ENCODE assay signal across 25 cellular contexts in genomic region chr14:34965912-34966311, GRCh38. TPM values are rescaled to one million over a fixed set of nuclear protein-coding genes. Genes with fewer than 3 reads are reported as not detected.
DNase-seq lines count a peak whose midpoint lies in the region; ATAC-seq lines count a peak whose summit lies in the region.
"Had no signal": no experiment of that assay in that cellular context is flagged by ENCODE, and none has a peak within 500 bp of the region (broad histone marks: within the 10 kb centered on the region; RNA-seq: fewer than 3 reads in every experiment).

No MANE protein-coding gene starts in this region.

- H3K4me1 Mint-ChIP-seq in activated CD4-positive, alpha-beta T cell treated with anti-CD3 and anti-CD28 coated beads for 36 hours = peaks cover 25% of the 10 kb centered on the region
- H3K4me1 Mint-ChIP-seq in stimulated activated naive CD8-positive, alpha-beta T cell treated with anti-CD3 and anti-CD28 coated beads, Interleukin-15, Interleukin-2, amounts not matched to agents 100 ng/mL and 50 ng/mL, for 24 hours (ENCODE audit: low read depth) = peaks cover 17% of the 10 kb centered on the region
- peaks cover 24% of the 10 kb centered on the region for H3K4me1 Mint-ChIP-seq in activated naive CD8-positive, alpha-beta T cell treated with anti-CD3 and anti-CD28 coated beads, Interleukin-2, amount 50 U/mL, for 24 hours
- peaks cover 28% of the 10 kb centered on the region for H3K4me1 Mint-ChIP-seq in stimulated activated naive CD8-positive, alpha-beta T cell treated with anti-CD3 and anti-CD28 coated beads, Interleukin-15, amount 100 ng/mL, for 72 hours

- peaks cover 20% of the 10 kb centered on the region for H3K36me3 Mint-ChIP-seq in activated CD4-positive, alpha-beta T cell treated with anti-CD3 and anti-CD28 coated beads for 36 hours (ENCODE audit: low read depth)
- H3K36me3 Mint-ChIP-seq in stimulated activated naive CD8-positive, alpha-beta T cell treated with anti-CD3 and anti-CD28 coated beads, Interleukin-15, Interleukin-2, amounts not matched to agents 100 ng/mL and 50 ng/mL, for 24 hours (ENCODE audit: low read depth) = peaks cover 28% of the 10 kb centered on the region
- H3K36me3 Mint-ChIP-seq in activated naive CD8-positive, alpha-beta T cell treated with anti-CD3 and anti-CD28 coated beads, Interleukin-2, amount 50 U/mL, for 24 hours (ENCODE audit: low read depth) = peaks cover 20% of the 10 kb centered on the region

- peak; percentile 5 for ATAC-seq in activated CD4-positive, alpha-beta T cell treated with anti-CD3 and anti-CD28 coated beads for 36 hours
- no peak for ATAC-seq in stimulated activated naive CD8-positive, alpha-beta T cell treated with anti-CD3 and anti-CD28 coated beads, Interleukin-15, Interleukin-2, amounts not matched to agents 100 U/mL and 50 U/mL, for 24 hours
- ATAC-seq in activated naive CD8-positive, alpha-beta T cell treated with anti-CD3 and anti-CD28 coated beads, Interleukin-2, amount 50 U/mL, for 24 hours = peak; percentile 16
- ATAC-seq in stimulated activated naive CD8-positive, alpha-beta T cell treated with anti-CD3 and anti-CD28 coated beads, Interleukin-15, amount 100 ng/mL, for 72 hours = peak; percentile 7
- ATAC-seq in left colon (no peak), GM21529 (IDR thresholded peaks at IDR 0.05; ENCODE audit: unreplicated experiment) (no peak)
- ATAC-seq: foreskin keratinocyte had no signal

- no peaks in the 10 kb centered on the region for H3K27me3 Mint-ChIP-seq in activated CD4-positive, alpha-beta T cell treated with anti-CD3 and anti-CD28 coated beads for 36 hours
- no peaks in the 10 kb centered on the region for H3K27me3 Mint-ChIP-seq in stimulated activated naive CD8-positive, alpha-beta T cell treated with anti-CD3 and anti-CD28 coated beads, Interleukin-15, Interleukin-2, amounts not matched to agents 100 ng/mL and 50 ng/mL, for 24 hours
- H3K27me3 Mint-ChIP-seq in activated naive CD8-positive, alpha-beta T cell treated with anti-CD3 and anti-CD28 coated beads, Interleukin-2, amount 50 U/mL, for 24 hours = no peaks in the 10 kb centered on the region
- H3K27me3 Mint-ChIP-seq in stimulated activated naive CD8-positive, alpha-beta T cell treated with anti-CD3 and anti-CD28 coated beads, Interleukin-15, amount 100 ng/mL, for 72 hours = no peaks in the 10 kb centered on the region

- intact Hi-C loops in activated CD4-positive, alpha-beta T cell treated with anti-CD3 and anti-CD28 coated beads for 36 hours (cut with DNase I, micrococcal nuclease) = loop anchor here in 1 of 2 experiments (2.0 to 5.0 kb wide), 2 partner anchors 17 to 34 kb away; partner anchors contain the start of gene SRP54
- intact Hi-C loops in left colon (cut with DNase I, micrococcal nuclease) = loop anchor here in 1 of 2 donors (5.0 kb wide), 1 partner anchor 119 kb away; no protein-coding TSS in a partner anchor

- H3K4me3 Mint-ChIP-seq in activated CD4-positive, alpha-beta T cell treated with anti-CD3 and anti-CD28 coated beads for 36 hours = no peak overlapping the region
- no peak overlapping the region for H3K4me3 Mint-ChIP-seq in stimulated activated naive CD8-positive, alpha-beta T cell treated with anti-CD3 and anti-CD28 coated beads, Interleukin-15, Interleukin-2, amounts not matched to agents 100 ng/mL and 50 ng/mL, for 24 hours
- no peak overlapping the region for H3K4me3 Mint-ChIP-seq in activated naive CD8-positive, alpha-beta T cell treated with anti-CD3 and anti-CD28 coated beads, Interleukin-2, amount 50 U/mL, for 24 hours
- H3K4me3 Mint-ChIP-seq in stimulated activated naive CD8-positive, alpha-beta T cell treated with anti-CD3 and anti-CD28 coated beads, Interleukin-15, amount 100 ng/mL, for 72 hours = no peak overlapping the region
- H3K4me3 Mint-ChIP-seq: T-helper 2 cell treated with Interferon-gamma antibody and Interleukin-4, amounts not matched to agents 5 μg/mL and 100 μg/mL, for 36 hours had no signal

- no peak for DNase-seq in activated CD4-positive, alpha-beta T cell treated with anti-CD3 and anti-CD28 coated beads for 36 hours
- DNase-seq in activated CD4-positive, alpha-beta T cell treated with anti-CD3 and anti-CD28 coated beads, Interleukin-2, amount 50 U/mL, for 4 hours = no peak
- DNase-seq in stimulated activated naive CD8-positive, alpha-beta T cell treated with anti-CD3 and anti-CD28 coated beads, Interleukin-15, Interleukin-2, amounts not matched to agents 100 U/mL and 50 U/mL, for 24 hours = no peak
- no peak for DNase-seq in activated naive CD8-positive, alpha-beta T cell treated with anti-CD3 and anti-CD28 coated beads, Interleukin-2, amount 50 U/mL, for 24 hours
- no peak for DNase-seq in stimulated activated naive CD8-positive, alpha-beta T cell treated with anti-CD3 and anti-CD28 coated beads, Interleukin-15, amount 100 ng/mL, for 72 hours
- DNase-seq in left colon = no peak
- DNase-seq: 8988T; activated CD4-positive, alpha-beta T cell treated with anti-CD3 and anti-CD28 coated beads for 1 hour; central memory CD4-positive, alpha-beta T cell; foreskin keratinocyte; H7; head of caudate nucleus; islet precursor cell; left ventricle myocardium inferior; mesenchymal stem cell; MV-4-11; NCI-H146; NCI-H345; NCI-H69; PC-9; stimulated activated naive CD4-positive, alpha-beta T cell treated with Interleukin-2 at 50 U/mL for 16 hours; uterus had no signal

- CTCF ChIA-PET in activated CD4-positive, alpha-beta T cell treated with anti-CD3 and anti-CD28 coated beads for 36 hours (lab: Charles Lee) = interaction anchor here (0.8 to 1.2 kb wide), 2 partner anchors 15 to 243 kb away, joined by 3 to 6 read pairs; no protein-coding TSS in a partner anchor

- H3K27ac Mint-ChIP-seq in activated CD4-positive, alpha-beta T cell treated with anti-CD3 and anti-CD28 coated beads for 36 hours = no peak overlapping the region
- H3K27ac Mint-ChIP-seq in stimulated activated naive CD8-positive, alpha-beta T cell treated with anti-CD3 and anti-CD28 coated beads, Interleukin-15, Interleukin-2, amounts not matched to agents 100 ng/mL and 50 ng/mL, for 24 hours = peak overlapping the region; percentile 74
- H3K27ac Mint-ChIP-seq in activated naive CD8-positive, alpha-beta T cell treated with anti-CD3 and anti-CD28 coated beads, Interleukin-2, amount 50 U/mL, for 24 hours = no peak overlapping the region
- peak overlapping the region; percentile 43 to 91 for H3K27ac Mint-ChIP-seq in stimulated activated naive CD8-positive, alpha-beta T cell treated with anti-CD3 and anti-CD28 coated beads, Interleukin-15, amount 100 ng/mL, for 72 hours
- H3K27ac Mint-ChIP-seq: T-helper 2 cell treated with Interferon-gamma antibody and Interleukin-4, amounts not matched to agents 5 μg/mL and 100 μg/mL, for 36 hours had no signal

- POLR2A ChIA-PET in activated CD4-positive, alpha-beta T cell treated with anti-CD3 and anti-CD28 coated beads for 36 hours (lab: Charles Lee) = interaction anchor here (0.7 kb wide), 1 partner anchor 26 kb away, joined by 3 read pairs; no protein-coding TSS in a partner anchor

- no peaks in the 10 kb centered on the region for H3K9me3 Mint-ChIP-seq in activated CD4-positive, alpha-beta T cell treated with anti-CD3 and anti-CD28 coated beads for 36 hours (ENCODE audit: low read depth)
- no peaks in the 10 kb centered on the region for H3K9me3 Mint-ChIP-seq in stimulated activated naive CD8-positive, alpha-beta T cell treated with anti-CD3 and anti-CD28 coated beads, Interleukin-15, Interleukin-2, amounts not matched to agents 100 ng/mL and 50 ng/mL, for 24 hours
- no peaks in the 10 kb centered on the region for H3K9me3 Mint-ChIP-seq in activated naive CD8-positive, alpha-beta T cell treated with anti-CD3 and anti-CD28 coated beads, Interleukin-2, amount 50 U/mL, for 24 hours
- H3K9me3 Mint-ChIP-seq in stimulated activated naive CD8-positive, alpha-beta T cell treated with anti-CD3 and anti-CD28 coated beads, Interleukin-15, amount 100 ng/mL, for 72 hours = no peaks in the 10 kb centered on the region
- H3K9me3 Mint-ChIP-seq: T-helper 2 cell treated with Interferon-gamma antibody and Interleukin-4, amounts not matched to agents 5 μg/mL and 100 μg/mL, for 36 hours had no signal

RNA-seq across cellular contexts. Expression of gene SRP54, which starts 16.9 kb away (rescaled TPM):
- 10 to 100 TPM; 81.1 to 88.4 TPM for total RNA-seq in activated CD4-positive, alpha-beta T cell treated with anti-CD3 and anti-CD28 coated beads for 36 hours
- 10 to 100 TPM; 38.3 to 43.4 TPM for total RNA-seq in left colon

Comparison
In these comparisons a context has a peak if more than half of its experiments do, and no peak if none do; other contexts are left out.
1. ATAC-seq: peak in activated CD4-positive, alpha-beta T cell treated with anti-CD3 and anti-CD28 coated beads for 36 hours (single experiment), activated naive CD8-positive, alpha-beta T cell treated with anti-CD3 and anti-CD28 coated beads, Interleukin-2, amount 50 U/mL, for 24 hours (single experiment) and stimulated activated naive CD8-positive, alpha-beta T cell treated with anti-CD3 and anti-CD28 coated beads, Interleukin-15, amount 100 ng/mL, for 72 hours (single experiment); none in stimulated activated naive CD8-positive, alpha-beta T cell treated with anti-CD3 and anti-CD28 coated beads, Interleukin-15, Interleukin-2, amounts not matched to agents 100 U/mL and 50 U/mL, for 24 hours (single experiment), left colon (single experiment) and GM21529 (single experiment).
2. H3K27ac Mint-ChIP-seq: peak in stimulated activated naive CD8-positive, alpha-beta T cell treated with anti-CD3 and anti-CD28 coated beads, Interleukin-15, Interleukin-2, amounts not matched to agents 100 ng/mL and 50 ng/mL, for 24 hours (single experiment) and stimulated activated naive CD8-positive, alpha-beta T cell treated with anti-CD3 and anti-CD28 coated beads, Interleukin-15, amount 100 ng/mL, for 72 hours (2 of 2); none in activated CD4-positive, alpha-beta T cell treated with anti-CD3 and anti-CD28 coated beads for 36 hours (single experiment) and activated naive CD8-positive, alpha-beta T cell treated with anti-CD3 and anti-CD28 coated beads, Interleukin-2, amount 50 U/mL, for 24 hours (single experiment).